8 cellular contexts compared by ENCODE assay signal in the genomic region with DNA sequence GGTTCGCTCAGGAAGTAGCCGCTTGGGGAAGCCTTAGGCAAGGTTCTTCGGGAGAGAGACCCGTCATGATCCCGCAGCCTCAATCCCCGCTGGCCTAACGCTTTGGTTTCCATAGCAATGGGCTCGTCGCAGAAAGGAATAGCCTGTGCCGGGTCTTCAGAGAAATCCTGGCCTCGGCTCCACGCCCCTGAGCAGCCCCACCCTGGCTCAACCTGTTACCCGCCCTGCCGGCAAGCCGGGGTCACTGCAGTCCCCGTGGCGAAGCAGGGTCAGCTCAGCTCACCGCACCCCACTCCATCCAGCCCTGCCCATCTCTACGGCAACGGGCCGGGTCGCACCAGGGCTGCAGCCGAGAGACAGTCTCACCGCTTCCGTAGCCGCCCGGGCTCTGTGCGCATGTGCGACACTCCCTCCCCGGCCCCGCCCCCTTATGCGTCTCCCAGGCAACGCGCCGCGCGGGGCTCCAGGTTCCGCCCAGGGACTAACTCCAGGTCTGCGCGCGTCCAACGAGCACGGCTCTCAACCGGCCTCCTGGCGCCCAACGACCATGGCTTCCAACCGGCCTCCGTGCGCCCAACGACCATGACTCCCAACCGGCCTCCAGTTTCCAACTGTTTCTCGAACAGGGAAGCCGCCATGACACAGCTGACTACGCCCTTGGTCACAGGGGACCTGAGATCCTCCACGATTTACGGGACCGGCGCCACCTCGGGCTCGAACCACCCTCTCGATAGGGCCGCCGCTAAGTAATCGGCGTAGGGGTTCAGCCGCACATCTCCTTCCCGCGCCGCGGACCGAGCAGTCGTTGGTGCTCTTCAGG. TPM values are rescaled to one million over a fixed set of nuclear protein-coding genes. Genes with fewer than 3 reads are reported as not detected.
DNase-seq lines count a peak whose midpoint lies in the region; ATAC-seq and TF ChIP-seq lines count a peak whose summit lies in the region.

TSS of gene DUSP18 (minus strand) at position 390 of the 820 bp plus-strand sequence. CDS start 3,872 bp downstream, outside the sequence.

- WGBS in ovary, 3 donors, result 0 to 1% (median 1%) methylated on average over 68 to 72 of the region's 72 CpGs
- 0 to 3% methylated on average over 19 to 32 of the region's 72 CpGs for WGBS in thyroid gland, 2 donors

- H3K4me1 ChIP-seq in ovary (ENCODE audit: insufficient read depth), result peaks cover 4% of the 10 kb centered on the region
- H3K4me1 ChIP-seq in thyroid gland, result peaks cover 5 to 12% of the 10 kb centered on the region in 2 donors

- peak within 1 kb of the TSS; percentile 76 for H3K4me2 ChIP-seq in SU-DHL-6 (ENCODE audit: low read depth, low read length, poor library complexity, severe bottlenecking)

- H3K27me3 ChIP-seq in SU-DHL-6 (ENCODE audit: low read length), result no peaks in the 10 kb centered on the region
- H3K27me3 ChIP-seq in ovary, result no peaks in the 10 kb centered on the region
- no peaks in the 10 kb centered on the region for H3K27me3 ChIP-seq in thyroid gland

- H3K9ac ChIP-seq in SU-DHL-6 (ENCODE audit: low read length), result peak within 1 kb of the TSS; percentile 58

- H3K79me2 ChIP-seq in SU-DHL-6 (ENCODE audit: insufficient read depth, low read length), result no peaks in the 10 kb centered on the region

- peaks cover 4% of the 10 kb centered on the region for H3K36me3 Mint-ChIP-seq in activated naive CD8-positive, alpha-beta T cell treated with anti-CD3 and anti-CD28 coated beads, Interleukin-2, amount 10 ng/mL, durations not matched to agents 7 days and 5 days

- H3K4me3 ChIP-seq in GM12865 (ENCODE audit: low read depth, low read length) (peak within 1 kb of the TSS; percentile 66), SU-DHL-6 (ENCODE audit: insufficient read depth, low read length, poor library complexity, severe bottlenecking) (peak within 1 kb of the TSS; percentile 56), ovary (peak within 1 kb of the TSS; percentile 65), thyroid gland (replicated peaks in 1 of 3) (peak within 1 kb of the TSS; percentile 64 to 93 (median 69))

- peaks cover 15% of the 10 kb centered on the region for H3K27me3 Mint-ChIP-seq in activated naive CD8-positive, alpha-beta T cell treated with anti-CD3 and anti-CD28 coated beads, Interleukin-2, amount 10 ng/mL, durations not matched to agents 7 days and 5 days

- peak within 1 kb of the TSS; percentile 79 for H3K27ac Mint-ChIP-seq in activated naive CD8-positive, alpha-beta T cell treated with anti-CD3 and anti-CD28 coated beads, Interleukin-2, amount 10 ng/mL, durations not matched to agents 7 days and 5 days

- peak within 1 kb of the TSS; percentile 99 for H3K4me3 Mint-ChIP-seq in activated naive CD8-positive, alpha-beta T cell treated with anti-CD3 and anti-CD28 coated beads, Interleukin-2, amount 10 ng/mL, durations not matched to agents 7 days and 5 days

- DNase-seq in GM12865 (ENCODE audit: low read depth) (peak; percentile 93), NCI-H1105 treated with DMSO at 0.1 percent for 48 hours (lab: John Stamatoyannopoulos, UW) (peak; percentile 90), Right ventricle myocardium inferior (ENCODE audit: missing footprints) (peak; percentile 98), ovary (peak; percentile 90 to 98 (median 95)), thyroid gland (peak; percentile 92)
- peak; percentile 96 for DNase-seq in activated naive CD8-positive, alpha-beta T cell treated with anti-CD3 and anti-CD28 coated beads, Interleukin-2, amount 10 ng/mL, durations not matched to agents 7 days and 5 days

- no peaks in the 10 kb centered on the region for H3K9me3 Mint-ChIP-seq in activated naive CD8-positive, alpha-beta T cell treated with anti-CD3 and anti-CD28 coated beads, Interleukin-2, amount 10 ng/mL, durations not matched to agents 7 days and 5 days

- peak; percentile 73 for ATAC-seq in HG02623 (IDR thresholded peaks at IDR 0.05; ENCODE audit: unreplicated experiment)
- ATAC-seq in activated naive CD8-positive, alpha-beta T cell treated with anti-CD3 and anti-CD28 coated beads, Interleukin-2, amount 10 ng/mL, durations not matched to agents 7 days and 5 days (ENCODE audit: low read depth), result peak; percentile 94
- peak; percentile 99 for ATAC-seq in Right ventricle myocardium inferior

- TF ChIP-seq CTCF in GM12865 (IDR thresholded peaks at IDR 0.05; ENCODE audit: insufficient read depth, low read depth, low read length, missing control alignments) (peak; percentile 34), SU-DHL-6 (IDR thresholded peaks at IDR 0.05; ENCODE audit: insufficient read depth, low read length, poor library complexity, severe bottlenecking) (no peak), ovary (IDR thresholded peaks at IDR 0.05) (peak in 2 of 3 donors; percentile 32 to 37), thyroid gland (IDR thresholded peaks at IDR 0.05) (peak in 3 of 6 experiments; percentile 16 to 28 (median 25))

- peak within 1 kb of the TSS; percentile 75 for H2AFZ ChIP-seq in SU-DHL-6 (ENCODE audit: low read depth, low read length, severe bottlenecking)

- TF ChIP-seq POLR2A in ovary (IDR thresholded peaks at IDR 0.05) (peak; percentile 24), thyroid gland (IDR thresholded peaks at IDR 0.05) (peak in 1 of 2 donors; percentile 78)

- H3K36me3 ChIP-seq in SU-DHL-6 (ENCODE audit: low read length) (no peaks in the 10 kb centered on the region), ovary (no peaks in the 10 kb centered on the region), thyroid gland (peaks cover 0 to 4% of the 10 kb centered on the region in 2 donors)

- no peaks in the 10 kb centered on the region for H3K9me2 ChIP-seq in SU-DHL-6 (replicated peaks; ENCODE audit: insufficient read depth, low read length)

- H3K4me1 Mint-ChIP-seq in activated naive CD8-positive, alpha-beta T cell treated with anti-CD3 and anti-CD28 coated beads, Interleukin-2, amount 10 ng/mL, durations not matched to agents 7 days and 5 days, result peaks cover 14% of the 10 kb centered on the region

- TF ChIP-seq EP300 in ovary (IDR thresholded peaks at IDR 0.05), result no peak

- H3K9me3 ChIP-seq in SU-DHL-6 (ENCODE audit: insufficient read depth, low read length) (no peaks in the 10 kb centered on the region), ovary (no peaks in the 10 kb centered on the region), thyroid gland (no peaks in the 10 kb centered on the region)

- H3K27ac ChIP-seq in SU-DHL-6 (ENCODE audit: low read depth, low read length), result no peak within 1 kb of the TSS
- no peak within 1 kb of the TSS for H3K27ac ChIP-seq in ovary
- H3K27ac ChIP-seq in thyroid gland, result no peak within 1 kb of the TSS

- POLR2A ChIA-PET in activated naive CD8-positive, alpha-beta T cell treated with anti-CD3 and anti-CD28 coated beads, Interleukin-2, amount 10 ng/mL, durations not matched to agents 7 days and 5 days (lab: Charles Lee), result interaction anchor here (0.9 to 2.1 kb wide), 2 partner anchors 17 to 33 kb away, joined by 4 to 13 read pairs; partner anchors contain the start of gene SLC35E4

- intact Hi-C loops in Right ventricle myocardium inferior (cut with DNase I) (loop anchor here (1.0 kb wide), 1 partner anchor 32 kb away; the partner anchor contains the start of gene SLC35E4), ovary (cut with DNase I) (no loop called here), thyroid gland (cut with DNase I) (no loop called here)

- H4K20me1 ChIP-seq in SU-DHL-6 (ENCODE audit: low read depth, low read length), result no peaks in the 10 kb centered on the region

- no peaks in the 10 kb centered on the region for H3F3A ChIP-seq in SU-DHL-6 (ENCODE audit: insufficient read depth)

RNA-seq across cellular contexts. Expression of gene DUSP18, which starts in this region (rescaled TPM):
- 10 to 100 TPM; 10.5 to 12.8 TPM for total RNA-seq in activated naive CD8-positive, alpha-beta T cell treated with anti-CD3 and anti-CD28 coated beads, Interleukin-2, amount 10 ng/mL, durations not matched to agents 7 days and 5 days
- total RNA-seq in Right ventricle myocardium inferior (2.8 TPM), ovary (10 to 100 TPM in 1 of 7 donors, 1 to 10 TPM in 6; 3.3 to 18.5 (median 5.7) TPM), thyroid gland (1 to 10 TPM; 6.9 to 8.4 (median 7.3) TPM)
- polyA plus RNA-seq in ovary, result 1 to 10 TPM; 3.7 to 5.9 TPM
